In the genomic region with DNA sequence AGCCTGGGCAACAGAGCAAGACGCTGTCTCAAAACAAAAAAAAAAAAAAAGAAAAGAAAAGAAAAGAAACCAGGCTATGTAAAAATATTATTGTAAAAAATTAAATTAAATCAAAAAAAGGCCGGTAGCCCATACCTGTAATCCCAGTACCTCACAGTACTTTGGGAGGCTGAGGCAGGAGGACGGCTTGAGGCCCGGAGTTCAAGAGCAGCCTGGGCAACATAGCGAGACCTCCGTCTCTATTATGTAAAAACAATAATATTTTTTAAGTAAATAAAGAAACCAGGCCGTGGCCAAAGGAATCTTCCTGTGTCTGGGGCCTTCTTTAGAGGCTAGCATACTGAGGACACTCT, we compare ENCODE assay signal across 1 cellular context.
TF ChIP-seq lines count a peak whose summit lies in the region.

No MANE protein-coding gene starts in this region.

TF ChIP-seq in endothelial cell of umbilical vein, 7 proteins besides CTCF, POLR2A, EP300 and RAD21:
- no peak for TF ChIP-seq MYC (IDR thresholded peaks at IDR 0.05; ENCODE audit: low read depth, low read length)
- TF ChIP-seq GATA2 (IDR thresholded peaks at IDR 0.05; ENCODE audit: insufficient read depth, insufficient read length, low read depth, low read length) = no peak
- TF ChIP-seq EZH2 (IDR thresholded peaks at IDR 0.05; ENCODE audit: borderline replicate concordance, low read depth, low read length, severe bottlenecking) = no peak
- no peak for TF ChIP-seq FOS (IDR thresholded peaks at IDR 0.05; ENCODE audit: borderline replicate concordance, insufficient read depth, low read length)
